ENCODE assay signal across 24 cellular contexts in the genomic region with DNA sequence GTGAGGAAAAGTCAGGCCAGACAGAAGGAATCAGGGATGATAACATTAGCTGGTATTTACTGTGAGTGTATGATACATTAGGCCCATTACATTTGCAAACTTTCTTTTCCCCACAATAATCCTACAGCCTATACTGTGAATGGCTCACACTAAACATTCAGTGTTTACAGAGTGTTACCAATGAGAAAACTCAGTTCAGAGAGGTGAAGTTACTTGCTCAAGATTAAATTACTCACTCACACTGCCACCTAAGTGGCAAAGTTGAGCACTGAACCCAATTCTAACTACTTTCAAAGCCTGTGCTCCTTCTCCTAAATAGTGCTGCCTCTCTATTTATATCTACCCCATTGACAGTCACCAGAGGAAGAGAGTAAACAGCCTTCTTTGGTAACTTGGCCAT. TPM values are rescaled to one million over a fixed set of nuclear protein-coding genes. Genes with fewer than 3 reads are reported as not detected.
A peak's percentile ranks its signal among the peaks of the same experiment; 100 is the strongest.
DNase-seq lines count a peak whose midpoint lies in the region; ATAC-seq and TF ChIP-seq lines count a peak whose summit lies in the region.
"Had no signal": no experiment of that assay in that cellular context is flagged by ENCODE, and none has a peak within 500 bp of the region (broad histone marks: within the 10 kb centered on the region; RNA-seq: fewer than 3 reads in every experiment).

No MANE protein-coding gene starts in this region.

- POLR2A ChIA-PET in SK-N-SH (lab: Yijun Ruan, JAX) (interaction anchor here (0.7 to 1.1 kb wide), 2 partner anchors 45 to 506 kb away, joined by 3 read pairs; a partner anchor contains a TSS), PC-9 (lab: Charles Lee; ENCODE audit: unreplicated experiment) (interaction anchor here (0.7 kb wide), 1 partner anchor 44 kb away, joined by 6 read pairs; no protein-coding TSS in a partner anchor)

- no peaks in the 10 kb centered on the region for H3K9me3 Mint-ChIP-seq in osteocyte (ENCODE audit: unreplicated experiment)
- H3K9me3 Mint-ChIP-seq: dendritic cell treated with granulocyte-macrophage colony-stimulating factor and Interleukin-4, amounts not matched to agents 40 ng/mL and 50 ng/mL, for 4 days; immature natural killer cell; neural progenitor cell; WTC11 had no signal

- BruUV-seq in PC-9 (replicated peaks; lab: Mats Ljungman, UMichigan), result no TSS peak

- peak overlapping the region in 1 of 2 experiments; percentile 2; a peak in 1 of 4 replicates for H3K4me3 ChIP-seq in SK-N-SH (ENCODE audit: low read depth in 2 of 2, low read length in 1 of 2)
- H3K4me3 ChIP-seq in PC-9, result no peak overlapping the region
- H3K4me3 ChIP-seq in choroid plexus epithelial cell (ENCODE audit: low read depth, low read length), result no peak overlapping the region
- H3K4me3 ChIP-seq: adrenal gland, hepatocyte, neural progenitor cell, suprapubic skin had no signal

- H3K27ac ChIP-seq in SK-N-SH (ENCODE audit: low read depth in 2 of 2, low read length in 1 of 2) (peak overlapping the region; percentile 81 to 98), PC-9 (peak overlapping the region; percentile 86)
- H3K27ac ChIP-seq: 22Rv1, adrenal gland, neural progenitor cell, suprapubic skin had no signal

- H3K9me2 ChIP-seq in SK-N-SH (no peaks in the 10 kb centered on the region), PC-9 (ENCODE audit: insufficient read depth) (no peaks in the 10 kb centered on the region)

- TF ChIP-seq EP300 in SK-N-SH (IDR thresholded peaks at IDR 0.05; ENCODE audit: borderline replicate concordance in 1 of 2, low read depth in 1 of 2, low read length in 1 of 2), result no peak

- H3K9me3 ChIP-seq in SK-N-SH (no peaks in the 10 kb centered on the region), PC-9 (ENCODE audit: insufficient read depth, low read depth) (no peaks in the 10 kb centered on the region)
- H3K9me3 ChIP-seq: adrenal gland, BE2C, suprapubic skin had no signal

- TF ChIP-seq CTCF in SK-N-SH (IDR thresholded peaks at IDR 0.05), result no peak
- TF ChIP-seq CTCF in PC-9 (conservative IDR thresholded peaks at IDR 0.05), result no peak
- no peak for TF ChIP-seq CTCF in choroid plexus epithelial cell (conservative IDR thresholded peaks at IDR 0.05; ENCODE audit: low read depth, low read length)
- TF ChIP-seq CTCF in osteocyte (IDR thresholded peaks at IDR 0.05), result no peak

- ATAC-seq in SK-N-SH treated with all-trans-retinoic acid at 6 μM for 48 hours (no peak), HG03439 (IDR thresholded peaks at IDR 0.05; ENCODE audit: unreplicated experiment) (no peak)
- ATAC-seq: activated CD8-positive, alpha-beta T cell treated with anti-CD3 and anti-CD28 coated beads, Interleukin-2, amount 10 ng/mL, durations not matched to agents 7 days and 5 days; WTC11 had no signal

- H3F3A ChIP-seq in SK-N-SH (replicated peaks; ENCODE audit: insufficient read depth) (peaks cover 49% of the 10 kb centered on the region), PC-9 (ENCODE audit: insufficient read depth, low read depth) (0 out of 2 replicates have a peak, but pooled peaks cover 4% of the 10 kb centered on the region)

- H2AFZ ChIP-seq in SK-N-SH (ENCODE audit: low read depth) (no peak overlapping the region), PC-9 (no peak overlapping the region)
- H2AFZ ChIP-seq: hepatocyte, neural progenitor cell had no signal

- no peaks in the 10 kb centered on the region; the same call in 1 of the 2 replicates for H4K20me1 ChIP-seq in SK-N-SH (ENCODE audit: insufficient read depth)
- no peaks in the 10 kb centered on the region for H4K20me1 ChIP-seq in PC-9 (ENCODE audit: insufficient read depth)

- H3K36me3 ChIP-seq in SK-N-SH (replicated peaks in 1 of 2; ENCODE audit: control insufficient read depth in 1 of 2, insufficient read depth in 2 of 2, low read length in 1 of 2) (peaks cover 66 to 80% of the 10 kb centered on the region in 2 experiments), PC-9 (ENCODE audit: low read depth) (peaks cover 39% of the 10 kb centered on the region)

- peaks cover 64% of the 10 kb centered on the region for H3K79me2 ChIP-seq in SK-N-SH (ENCODE audit: insufficient read depth)
- peaks cover 3% of the 10 kb centered on the region; the same call in 1 of the 2 replicates for H3K79me2 ChIP-seq in PC-9 (ENCODE audit: low read depth)

- no peak for TF ChIP-seq RAD21 in SK-N-SH (IDR thresholded peaks at IDR 0.05; ENCODE audit: low read length)

- peak overlapping the region; percentile 59 for H3K4me2 ChIP-seq in SK-N-SH
- no peak overlapping the region for H3K4me2 ChIP-seq in PC-9
- H3K4me2 ChIP-seq: hepatocyte, neural progenitor cell had no signal

- H3K4me1 Mint-ChIP-seq in osteocyte (ENCODE audit: unreplicated experiment), result peaks cover 20% of the 10 kb centered on the region
- H3K4me1 Mint-ChIP-seq: WTC11 had no signal

- H3K9ac ChIP-seq in SK-N-SH, result peak overlapping the region; percentile 53
- H3K9ac ChIP-seq: neural progenitor cell had no signal

- CTCF ChIA-PET in SK-N-SH (lab: Yijun Ruan, JAX) (no interaction called here), PC-9 (lab: Charles Lee) (no interaction called here)

- intact Hi-C loops in PC-9 (cut with micrococcal nuclease; ENCODE audit: unreplicated experiment), result no loop called here

- H3K27me3 ChIP-seq in SK-N-SH (ENCODE audit: insufficient read depth), result no peaks in the 10 kb centered on the region
- H3K27me3 ChIP-seq in PC-9 (ENCODE audit: insufficient read depth, low read depth), result no peaks in the 10 kb centered on the region
- H3K27me3 ChIP-seq: adrenal gland, BE2C, hepatocyte, neural progenitor cell, suprapubic skin had no signal

- H3K4me1 ChIP-seq in SK-N-SH (ENCODE audit: control insufficient read depth in 1 of 2, insufficient read depth in 2 of 2, low read depth in 1 of 2, low read length in 1 of 2) (peaks cover 21 to 44% of the 10 kb centered on the region in 2 experiments), PC-9 (replicated peaks; ENCODE audit: insufficient read depth) (peaks cover 14% of the 10 kb centered on the region)
- H3K4me1 ChIP-seq: BE2C, neural progenitor cell had no signal

- peak overlapping the region; percentile 42 for H3K27ac Mint-ChIP-seq in osteocyte (ENCODE audit: unreplicated experiment)
- H3K27ac Mint-ChIP-seq: activated CD8-positive, alpha-beta T cell treated with anti-CD3 and anti-CD28 coated beads, Interleukin-2, amount 10 ng/mL, durations not matched to agents 7 days and 5 days; dendritic cell treated with granulocyte-macrophage colony-stimulating factor and Interleukin-4, amounts not matched to agents 40 ng/mL and 50 ng/mL, for 4 days; neural progenitor cell; progenitor cell of endocrine pancreas; WTC11 had no signal

- H3K36me3 Mint-ChIP-seq in osteocyte (ENCODE audit: unreplicated experiment), result peaks cover 59% of the 10 kb centered on the region

- no peaks in the 10 kb centered on the region for H3K27me3 Mint-ChIP-seq in osteocyte (ENCODE audit: unreplicated experiment)
- H3K27me3 Mint-ChIP-seq: dendritic cell treated with granulocyte-macrophage colony-stimulating factor and Interleukin-4, amounts not matched to agents 40 ng/mL and 50 ng/mL, for 4 days; progenitor cell of endocrine pancreas had no signal

- DNase-seq in SK-N-SH (no peak), PC-9 (no peak), choroid plexus epithelial cell (ENCODE audit: low read depth) (peak; percentile 22), osteocyte (ENCODE audit: extremely low spot score, unreplicated experiment) (no peak), kidney glomerular epithelial cell (lab: John Stamatoyannopoulos, UW) (no peak)
- DNase-seq in stimulated activated CD8-positive, alpha-beta memory T cell treated with anti-CD3 and anti-CD28 coated beads, Interleukin-4, amount 100 ng/mL, for 48 hours, result no peak
- DNase-seq: activated CD8-positive, alpha-beta T cell treated with anti-CD3 and anti-CD28 coated beads, Interleukin-2, amount 10 ng/mL, durations not matched to agents 7 days and 5 days; activated naive CD4-positive, alpha-beta T cell; adrenal gland; BE2C; DMS79 treated with DMSO at 0.1 percent for 48 hours; immature natural killer cell; NCI-H1436 treated with DMSO at 0.1 percent for 48 hours; NCI-H524; T-helper 9 cell had no signal

- H3K4me3 Mint-ChIP-seq in osteocyte (ENCODE audit: unreplicated experiment), result no peak overlapping the region
- H3K4me3 Mint-ChIP-seq: activated CD8-positive, alpha-beta T cell treated with anti-CD3 and anti-CD28 coated beads, Interleukin-2, amount 10 ng/mL, durations not matched to agents 7 days and 5 days; dendritic cell treated with granulocyte-macrophage colony-stimulating factor and Interleukin-4, amounts not matched to agents 40 ng/mL and 50 ng/mL, for 4 days; immature natural killer cell; neural progenitor cell; WTC11 had no signal

TF ChIP-seq in SK-N-SH, 30 proteins besides CTCF, POLR2A, EP300 and RAD21 (continues in another document):
- no peak for TF ChIP-seq FOSL2 (IDR thresholded peaks at IDR 0.05; ENCODE audit: borderline replicate concordance, low read depth)
- TF ChIP-seq MXI1 (IDR thresholded peaks at IDR 0.05; ENCODE audit: low read depth, low read length), result no peak
- no peak for TF ChIP-seq NRF1 (IDR thresholded peaks at IDR 0.05; ENCODE audit: low read depth, low read length)

TF ChIP-seq in SK-N-SH treated with all-trans-retinoic acid at 6 μM for 48 hours, 23 proteins besides CTCF, POLR2A, EP300 and RAD21 (continues in another document):
- no peak for TF ChIP-seq ZFP3 (CRISPR knock-in tag; IDR thresholded peaks at IDR 0.05)

RNA-seq across cellular contexts. Expression of a gene that starts 8.5 kb away (rescaled TPM):
- 50.0 and 52.0 TPM in 2 replicates for polyA plus RNA-seq in SK-N-SH (2012; rRNA removed)
- 41.9 and 42.1 TPM in 2 replicates for polyA plus RNA-seq in SK-N-SH (2012; cell fraction: cytosol; rRNA removed)
- 140 and 154 TPM in 2 replicates for polyA plus RNA-seq in SK-N-SH (2012; cell fraction: nucleus; rRNA removed)
- total RNA-seq in PC-9 (2021) (27.1 and 28.8 TPM in 2 replicates), osteocyte (39.4 and 41.5 TPM in 2 replicates)

RNA-seq across cellular contexts. Expression of a gene that starts 8.7 kb away (rescaled TPM):
- 5.1 and 6.4 TPM in 2 replicates for polyA plus RNA-seq in SK-N-SH (2012; rRNA removed)
- 9.3 and 15.8 TPM in 2 replicates for polyA plus RNA-seq in SK-N-SH (2012; cell fraction: cytosol; rRNA removed)
- 0.66 and 1.4 TPM in 2 replicates for polyA plus RNA-seq in SK-N-SH (2012; cell fraction: nucleus; rRNA removed)
- total RNA-seq in PC-9 (2021) (8.7 and 18.3 TPM in 2 replicates), osteocyte (9.9 and 10.0 TPM in 2 replicates)

RNA-seq across cellular contexts. Expression of a gene that starts 45.0 kb away (rescaled TPM):
- polyA plus RNA-seq in SK-N-SH (2012; rRNA removed), result 105 and 123 TPM in 2 replicates
- 83.4 and 97.1 TPM in 2 replicates for polyA plus RNA-seq in SK-N-SH (2012; cell fraction: cytosol; rRNA removed)
- 137 and 155 TPM in 2 replicates for polyA plus RNA-seq in SK-N-SH (2012; cell fraction: nucleus; rRNA removed)
- 62.3 and 64.7 TPM in 2 replicates for total RNA-seq in PC-9 (2021)
- total RNA-seq in osteocyte, result 73.3 and 76.5 TPM in 2 replicates

RNA-seq across cellular contexts. Expression of a gene that starts 45.2 kb away (rescaled TPM):
- polyA plus RNA-seq in SK-N-SH (2012; rRNA removed), result 15.4 and 17.3 TPM in 2 replicates
- 21.3 and 22.4 TPM in 2 replicates for polyA plus RNA-seq in SK-N-SH (2012; cell fraction: cytosol; rRNA removed)
- 4.1 and 5.7 TPM in 2 replicates for polyA plus RNA-seq in SK-N-SH (2012; cell fraction: nucleus; rRNA removed)
- total RNA-seq in PC-9 (2021) (14.4 and 17.6 TPM in 2 replicates), osteocyte (7.2 and 7.9 TPM in 2 replicates)
